Comparison of ENCODE assay signal across 11 cellular contexts in genomic region chr10:47024046-47024322, GRCh38.
"Had no signal": no experiment of that assay in that cellular context is flagged by ENCODE, and none has a peak within 500 bp of the region (broad histone marks: within the 10 kb centered on the region; RNA-seq: fewer than 3 reads in every experiment).

No MANE protein-coding gene starts in this region.

- H3K4me3 Mint-ChIP-seq: activated CD4-positive, alpha-beta T cell treated with anti-CD3 and anti-CD28 coated beads, Interleukin-2, amount 10 ng/mL, durations not matched to agents 24 days and 14 days; activated naive CD4-positive, alpha-beta T cell treated with anti-CD3 and anti-CD28 coated beads for 36 hours; central memory CD8-positive, alpha-beta T cell had no signal

- H3K36me3 ChIP-seq: ascending aorta, colonic mucosa, gastrocnemius medialis, thyroid gland had no signal

- H3K4me1 ChIP-seq: ascending aorta, colonic mucosa, gastrocnemius medialis, thyroid gland had no signal

- H3K27me3 ChIP-seq: ascending aorta, colonic mucosa, gastrocnemius medialis, thyroid gland had no signal

- H3K4me1 Mint-ChIP-seq: activated CD4-positive, alpha-beta T cell treated with anti-CD3 and anti-CD28 coated beads, Interleukin-2, amount 10 ng/mL, durations not matched to agents 24 days and 14 days; central memory CD8-positive, alpha-beta T cell had no signal

- FAIRE-seq: endometrium, kidney had no signal

- H3K9me3 ChIP-seq: ascending aorta, colonic mucosa, gastrocnemius medialis, thyroid gland had no signal

- H3K27ac Mint-ChIP-seq: activated CD4-positive, alpha-beta T cell treated with anti-CD3 and anti-CD28 coated beads, Interleukin-2, amount 10 ng/mL, durations not matched to agents 24 days and 14 days; activated naive CD4-positive, alpha-beta T cell treated with anti-CD3 and anti-CD28 coated beads for 36 hours; nephron progenitor cell had no signal

- H3K4me3 ChIP-seq: ascending aorta, colonic mucosa, gastrocnemius medialis, thyroid gland had no signal

- H3K27me3 Mint-ChIP-seq: activated CD4-positive, alpha-beta T cell treated with anti-CD3 and anti-CD28 coated beads, Interleukin-2, amount 10 ng/mL, durations not matched to agents 24 days and 14 days; central memory CD8-positive, alpha-beta T cell had no signal

- DNase-seq: activated CD4-positive, alpha-beta T cell treated with anti-CD3 and anti-CD28 coated beads, Interleukin-2, amount 10 ng/mL, durations not matched to agents 24 days and 14 days; activated naive CD4-positive, alpha-beta T cell treated with anti-CD3 and anti-CD28 coated beads for 36 hours; colonic mucosa; gastrocnemius medialis; kidney; nephron progenitor cell; T1000; thyroid gland had no signal

- H3K27ac ChIP-seq: ascending aorta, colonic mucosa, thyroid gland had no signal

- H3K9me3 Mint-ChIP-seq: activated CD4-positive, alpha-beta T cell treated with anti-CD3 and anti-CD28 coated beads, Interleukin-2, amount 10 ng/mL, durations not matched to agents 24 days and 14 days; activated naive CD4-positive, alpha-beta T cell treated with anti-CD3 and anti-CD28 coated beads for 36 hours; central memory CD8-positive, alpha-beta T cell; nephron progenitor cell had no signal
